18 cellular contexts compared by ENCODE assay signal in genomic region chr2:109659356-109660045, GRCh38. TPM values are rescaled to one million over a fixed set of nuclear protein-coding genes. Genes with fewer than 3 reads are reported as not detected.
"Had no signal": no experiment of that assay in that cellular context is flagged by ENCODE, and none has a peak within 500 bp of the region (broad histone marks: within the 10 kb centered on the region; RNA-seq: fewer than 3 reads in every experiment).

No MANE protein-coding gene starts in this region.

- H3K4me1 Mint-ChIP-seq: activated T-helper 17 cell treated with anti-CD3 and anti-CD28 coated beads, Interleukin-2, amount 50 U/mL, for 72 hours; naive thymus-derived CD8-positive, alpha-beta T cell had no signal

- H3K9me3 ChIP-seq: breast epithelium, mucosa of descending colon, suprapubic skin had no signal

- H3K4me3 ChIP-seq: breast epithelium, mucosa of descending colon, suprapubic skin had no signal

- ATAC-seq: activated T-helper 17 cell treated with anti-CD3 and anti-CD28 coated beads, Interleukin-2, amount 50 U/mL, for 72 hours; left lobe of liver; naive thymus-derived CD8-positive, alpha-beta T cell; right cardiac atrium had no signal

- DNase-seq: activated CD4-positive, alpha-beta T cell treated with anti-CD3 and anti-CD28 coated beads for 1 hour; activated CD4-positive, alpha-beta T cell treated with anti-CD3 and anti-CD28 coated beads, Interleukin-2, amount 50 U/mL, for 4 hours; activated naive CD4-positive, alpha-beta T cell treated with Interleukin-2 at 50 U/mL for 16 hours; aorta; cerebellar nuclear complex; effector memory CD4-positive, alpha-beta T cell; mucosa of descending colon; naive thymus-derived CD8-positive, alpha-beta T cell; nucleus accumbens; right cardiac atrium; T1000 had no signal

- H3K27ac ChIP-seq: breast epithelium, epithelial cell of prostate, suprapubic skin had no signal

- H3K27ac Mint-ChIP-seq: activated T-helper 17 cell treated with anti-CD3 and anti-CD28 coated beads, Interleukin-2, amount 50 U/mL, for 72 hours; naive thymus-derived CD8-positive, alpha-beta T cell; stimulated activated naive CD8-positive, alpha-beta T cell treated with anti-CD3 and anti-CD28 coated beads, Interleukin-15, Interleukin-2, amounts not matched to agents 100 ng/mL and 50 ng/mL, for 24 hours; type B pancreatic cell had no signal

- H3K4me3 Mint-ChIP-seq: activated T-helper 17 cell treated with anti-CD3 and anti-CD28 coated beads, Interleukin-2, amount 50 U/mL, for 72 hours; naive thymus-derived CD8-positive, alpha-beta T cell; stimulated activated naive CD8-positive, alpha-beta T cell treated with anti-CD3 and anti-CD28 coated beads, Interleukin-15, Interleukin-2, amounts not matched to agents 100 ng/mL and 50 ng/mL, for 24 hours; type B pancreatic cell had no signal

- H3K36me3 Mint-ChIP-seq: naive thymus-derived CD8-positive, alpha-beta T cell; type B pancreatic cell had no signal

- H3K27me3 Mint-ChIP-seq: type B pancreatic cell had no signal

- H3K36me3 ChIP-seq: breast epithelium, suprapubic skin had no signal

- H3K9me3 Mint-ChIP-seq: activated T-helper 17 cell treated with anti-CD3 and anti-CD28 coated beads, Interleukin-2, amount 50 U/mL, for 72 hours; stimulated activated naive CD8-positive, alpha-beta T cell treated with anti-CD3 and anti-CD28 coated beads, Interleukin-15, Interleukin-2, amounts not matched to agents 100 ng/mL and 50 ng/mL, for 24 hours; type B pancreatic cell had no signal

- H3K27me3 ChIP-seq: breast epithelium, suprapubic skin had no signal

RNA-seq across cellular contexts. Expression of gene SEPTIN10, which starts 45.7 kb away (rescaled TPM):
- total RNA-seq: naive thymus-derived CD8-positive, alpha-beta T cell had no signal
